ENCODE assay signal across 22 cellular contexts in genomic region chr7:46714904-46715303, GRCh38.
"Had no signal": no experiment of that assay in that cellular context is flagged by ENCODE, and none has a peak within 500 bp of the region (broad histone marks: within the 10 kb centered on the region; RNA-seq: fewer than 3 reads in every experiment).

No MANE protein-coding gene starts in this region.

- H2AFZ ChIP-seq: hepatocyte had no signal

- H3K9me3 ChIP-seq: colonic mucosa, esophagus squamous epithelium, left ventricle myocardium inferior, lower lobe of right lung, neutrophil, sigmoid colon, stomach, thoracic aorta had no signal

- H3K4me1 ChIP-seq: colonic mucosa, esophagus squamous epithelium, foreskin keratinocyte, lower lobe of right lung, sigmoid colon had no signal

- H3K79me2 ChIP-seq: hepatocyte had no signal

- H3K4me3 ChIP-seq: colonic mucosa, esophagus squamous epithelium, hepatocyte, left ventricle myocardium inferior, lower lobe of right lung, sigmoid colon, skin epidermis, stomach, thoracic aorta had no signal

- ATAC-seq: foreskin keratinocyte; lower lobe of right lung; stimulated activated naive B cell treated with anti-CD40 and anti-IgM and Interleukin-4, amounts not matched to agents 10 μg/mL and 1 μg/mL and 100 μg/mL, for 72 hours had no signal

- H3K36me3 ChIP-seq: colonic mucosa, esophagus squamous epithelium, left ventricle myocardium inferior, lower lobe of right lung, neutrophil, sigmoid colon, stomach, thoracic aorta had no signal

- FAIRE-seq: kidney had no signal

- H3K27me3 ChIP-seq: colonic mucosa, esophagus squamous epithelium, foreskin keratinocyte, hepatocyte, neutrophil, sigmoid colon, stomach had no signal

- DNase-seq: colonic mucosa; dermis blood vessel endothelial cell; esophagus squamous epithelium; foreskin keratinocyte; head of caudate nucleus; kidney; left cardiac atrium; left ventricle myocardium inferior; lower lobe of right lung; naive B cell; posterior cingulate gyrus; sigmoid colon; stimulated activated CD4-positive, alpha-beta T cell treated with anti-CD3 and anti-CD28 coated beads, Interleukin-2, amount 100 ng/mL, for 24 hours; stimulated activated CD4-positive, alpha-beta T cell treated with anti-CD3 and anti-CD28 coated beads, Interleukin-4, amount 100 ng/mL, for 4 hours; stimulated activated naive B cell treated with anti-CD40 and anti-IgM and Interleukin-4, amounts not matched to agents 10 μg/mL and 1 μg/mL and 100 μg/mL, for 72 hours; stomach; substantia nigra; trophoblast cell had no signal

- H3K4me2 ChIP-seq: hepatocyte had no signal

- H3K27ac ChIP-seq: colonic mucosa, esophagus squamous epithelium, foreskin keratinocyte, left ventricle myocardium inferior, lower lobe of right lung, neutrophil, sigmoid colon, skin epidermis, thoracic aorta had no signal
